Comparison of ENCODE assay signal across 17 cellular contexts in genomic region chr6:72959821-72960220, GRCh38.
"Had no signal": no experiment of that assay in that cellular context is flagged by ENCODE, and none has a peak within 500 bp of the region (broad histone marks: within the 10 kb centered on the region; RNA-seq: fewer than 3 reads in every experiment).

No MANE protein-coding gene starts in this region.

- H3K4me1 ChIP-seq: lower lobe of right lung, upper lobe of right lung had no signal

- DNase-seq: activated CD4-positive, alpha-beta T cell treated with anti-CD3 and anti-CD28 coated beads for 48 hours; activated CD4-positive, CD25-positive, alpha-beta regulatory T cell; activated CD8-positive, alpha-beta T cell treated with anti-CD3 and anti-CD28 coated beads for 36 hours; activated naive CD4-positive, alpha-beta T cell treated with Interleukin-2 at 50 U/mL for 16 hours; activated naive CD8-positive, alpha-beta T cell treated with anti-CD3 and anti-CD28 coated beads, Interleukin-2, amount 10 ng/mL, durations not matched to agents 7 days and 5 days; activated T-cell treated with anti-CD3 and anti-CD28 coated beads, Interleukin-2, amount 50 U/mL, for 1 hour; dermis blood vessel endothelial cell; effector memory CD4-positive, alpha-beta T cell; left colon; lower lobe of right lung; retina; small intestine; stimulated activated CD4-positive, alpha-beta T cell treated with anti-CD3 and anti-CD28 coated beads, Interleukin-4, amount 100 ng/mL, for 24 hours; T-helper 1 cell; T1000; upper lobe of right lung had no signal

- H3K27ac ChIP-seq: lower lobe of right lung, upper lobe of right lung had no signal

- H3K36me3 ChIP-seq: lower lobe of right lung, upper lobe of right lung had no signal

- FAIRE-seq: bronchial epithelial cell, small intestine had no signal

- H3K9me3 ChIP-seq: lower lobe of right lung, upper lobe of right lung had no signal

- H3K4me3 ChIP-seq: lower lobe of right lung, upper lobe of right lung had no signal

- H3K27me3 ChIP-seq: upper lobe of right lung had no signal
